In genomic region chr19:6935069-6935468, GRCh38 we compare ENCODE assay signal across 11 cellular contexts. TPM values are rescaled to one million over a fixed set of nuclear protein-coding genes. Genes with fewer than 3 reads are reported as not detected.
"Had no signal": no experiment of that assay in that cellular context is flagged by ENCODE, and none has a peak within 500 bp of the region (broad histone marks: within the 10 kb centered on the region; RNA-seq: fewer than 3 reads in every experiment).

No MANE protein-coding gene starts in this region.

- H2AFZ ChIP-seq: GM23248, GM23338 had no signal

- H3K4me2 ChIP-seq: GM23338 had no signal

- H3K36me3 ChIP-seq: HAP-1 had no signal

- DNase-seq: GM23248, GOT3, H7, H9, HCEC 1CT, HFFc6 had no signal

- H3K4me3 ChIP-seq: GM23248, GM23338, HAP-1 had no signal

- H3K9ac ChIP-seq: GM23248 had no signal

- H3K27ac ChIP-seq: GM23248 had no signal

- ATAC-seq: GM23338, HCT116 had no signal

- H3K4me1 ChIP-seq: HAP-1 had no signal

- H3K9me3 ChIP-seq: HAP-1 had no signal

- FAIRE-seq: H1, H54 had no signal

RNA-seq across cellular contexts. Expression of gene ADGRE1, which starts 47.7 kb away (rescaled TPM):
- total RNA-seq: GM23248, GM23338, H1, H7, H9 had no signal
- polyA plus RNA-seq: GM23248, GM23338, H1 had no signal
